In the genomic region with DNA sequence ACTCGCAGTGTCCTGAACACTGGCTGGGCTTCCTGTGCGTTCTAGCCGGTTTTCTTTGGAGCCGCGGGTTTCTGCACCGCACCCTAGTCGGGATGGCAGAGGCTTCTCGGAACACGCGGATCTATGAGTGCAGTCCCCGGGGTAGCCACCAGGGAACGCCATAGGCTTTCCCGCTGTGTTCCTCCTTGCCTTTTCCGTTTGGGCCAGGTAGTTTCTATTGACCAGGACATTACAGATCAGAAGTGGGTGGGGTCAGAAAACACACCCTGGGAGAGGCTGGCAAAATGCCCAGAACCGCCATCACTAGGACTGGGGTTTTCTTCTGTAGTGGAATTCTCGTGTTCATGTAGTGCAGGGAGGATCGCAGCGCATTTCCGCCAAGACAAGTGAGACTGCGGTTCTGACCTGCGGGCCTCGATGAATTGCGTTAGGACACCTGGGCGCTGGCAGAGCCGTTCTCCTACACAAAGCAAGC, we compare ENCODE assay signal across 8 cellular contexts.
DNase-seq lines count a peak whose midpoint lies in the region; ATAC-seq and TF ChIP-seq lines count a peak whose summit lies in the region.
"Not testable (repeated sequence)": the region's sequence is repeated elsewhere in the genome, so short reads cannot be mapped to it uniquely, and the experiment has no call there.

No MANE protein-coding gene starts in this region.

- H3K27me3 Mint-ChIP-seq in CD8-positive, alpha-beta memory T cell: peaks cover 16 to 25% of the 10 kb centered on the region in 2 donors
- not testable (repeated sequence) for H3K27me3 Mint-ChIP-seq in activated T-cell treated with anti-CD3 and anti-CD28 coated beads, Interleukin-2, amount 50 U/mL, for 4 hours (ENCODE audit: low read depth); chondrocyte (ENCODE audit: low read depth)
- H3K27me3 Mint-ChIP-seq in nephron (ENCODE audit: low read depth): peaks cover 78% of the 10 kb centered on the region
- H3K27me3 Mint-ChIP-seq in stimulated activated memory B cell treated with anti-CD40 and anti-IgM and Interleukin-4, amounts not matched to agents 10 μg/mL and 1 μg/mL and 100 μg/mL, for 72 hours: peaks cover 65% of the 10 kb centered on the region

- not testable (repeated sequence) for H3K27ac ChIP-seq in CD8-positive, alpha-beta memory T cell (ENCODE audit: low read depth, low read length); HUES6 (ENCODE audit: low read depth, low read length); RWPE1; right cardiac atrium (ENCODE audit: low read length)

- not testable (repeated sequence) for H3K9me3 ChIP-seq in CD8-positive, alpha-beta memory T cell (ENCODE audit: low read length); HUES6 (ENCODE audit: control insufficient read depth, insufficient read depth, low read depth, low read length); right cardiac atrium (ENCODE audit: control insufficient read depth, low read length)

- peak overlapping the region in 6 of 8 donors; percentile 9 to 87 (median 72) for H3K27ac Mint-ChIP-seq in CD8-positive, alpha-beta memory T cell
- H3K27ac Mint-ChIP-seq in chondrocyte (ENCODE audit: unreplicated experiment): peak overlapping the region; percentile 51
- H3K27ac Mint-ChIP-seq in nephron; stimulated activated memory B cell treated with anti-CD40 and anti-IgM and Interleukin-4, amounts not matched to agents 10 μg/mL and 1 μg/mL and 100 μg/mL, for 72 hours: not testable (repeated sequence)

- not testable (repeated sequence) for H3K36me3 Mint-ChIP-seq in CD8-positive, alpha-beta memory T cell; activated T-cell treated with anti-CD3 and anti-CD28 coated beads, Interleukin-2, amount 50 U/mL, for 4 hours (ENCODE audit: insufficient read depth); chondrocyte (ENCODE audit: low read depth); nephron (ENCODE audit: low read depth); stimulated activated memory B cell treated with anti-CD40 and anti-IgM and Interleukin-4, amounts not matched to agents 10 μg/mL and 1 μg/mL and 100 μg/mL, for 72 hours

- TF ChIP-seq CTCF in RWPE1 (conservative IDR thresholded peaks at IDR 0.05; ENCODE audit: low read depth): peak; percentile 16; the same call in 1 of the 2 replicates
- TF ChIP-seq CTCF in chondrocyte (IDR thresholded peaks at IDR 0.05): peak; percentile 72
- TF ChIP-seq CTCF in nephron (IDR thresholded peaks at IDR 0.05; ENCODE audit: unreplicated experiment in 3 of 3): peak; percentile 48 to 54 (median 50)

- 5% methylated on average over 25 of the region's 25 CpGs for WGBS in right cardiac atrium

- intact Hi-C loops in right cardiac atrium (cut with DNase I): not testable (repeated sequence)

- H3K9ac ChIP-seq in HUES6 (ENCODE audit: low read length): peak overlapping the region; percentile 41

- CTCF ChIA-PET in CD8-positive, alpha-beta memory T cell (lab: Charles Lee); RWPE1 (lab: Yijun Ruan, JAX): not testable (repeated sequence)

- peak; percentile 23 to 69 (median 46) for DNase-seq in CD8-positive, alpha-beta memory T cell
- DNase-seq in RWPE1 (ENCODE audit: low spot score); chondrocyte (ENCODE audit: low spot score): not testable (repeated sequence)
- peak; percentile 18 for DNase-seq in activated T-cell treated with anti-CD3 and anti-CD28 coated beads, Interleukin-2, amount 50 U/mL, for 4 hours
- DNase-seq in right cardiac atrium: peak; percentile 48 to 67 (median 60)

- POLR2A ChIA-PET in CD8-positive, alpha-beta memory T cell (lab: Charles Lee); RWPE1 (lab: Yijun Ruan, JAX; ENCODE audit: low non-redundant PET): not testable (repeated sequence)

- H3K36me3 ChIP-seq in CD8-positive, alpha-beta memory T cell (ENCODE audit: insufficient read depth, low read length); HUES6 (ENCODE audit: control insufficient read depth, insufficient read depth, low read length): not testable (repeated sequence)

- H3K4me1 Mint-ChIP-seq in CD8-positive, alpha-beta memory T cell: peaks cover 32 to 38% (median 33%) of the 10 kb centered on the region in 3 donors
- H3K4me1 Mint-ChIP-seq in activated T-cell treated with anti-CD3 and anti-CD28 coated beads, Interleukin-2, amount 50 U/mL, for 4 hours (ENCODE audit: low read depth): peaks cover 41% of the 10 kb centered on the region
- H3K4me1 Mint-ChIP-seq in chondrocyte (ENCODE audit: low read depth) (peaks cover 24% of the 10 kb centered on the region), nephron (peaks cover 12% of the 10 kb centered on the region)
- H3K4me1 Mint-ChIP-seq in stimulated activated memory B cell treated with anti-CD40 and anti-IgM and Interleukin-4, amounts not matched to agents 10 μg/mL and 1 μg/mL and 100 μg/mL, for 72 hours: peaks cover 26% of the 10 kb centered on the region

- H3K4me3 Mint-ChIP-seq in CD8-positive, alpha-beta memory T cell: peak overlapping the region; percentile 79 to 93 (median 88)
- H3K4me3 Mint-ChIP-seq in activated T-cell treated with anti-CD3 and anti-CD28 coated beads, Interleukin-2, amount 50 U/mL, for 4 hours: peak overlapping the region; percentile 76
- H3K4me3 Mint-ChIP-seq in chondrocyte (ENCODE audit: unreplicated experiment): peak overlapping the region; percentile 64
- H3K4me3 Mint-ChIP-seq in nephron: peak overlapping the region; percentile 77 to 83 (median 83)
- peak overlapping the region; percentile 77 for H3K4me3 Mint-ChIP-seq in stimulated activated memory B cell treated with anti-CD40 and anti-IgM and Interleukin-4, amounts not matched to agents 10 μg/mL and 1 μg/mL and 100 μg/mL, for 72 hours

- peaks cover 19% of the 10 kb centered on the region for H3K4me1 ChIP-seq in CD8-positive, alpha-beta memory T cell (ENCODE audit: insufficient read depth, low read length)
- H3K4me1 ChIP-seq in HUES6 (ENCODE audit: control insufficient read depth, insufficient read depth, low read length): peaks cover 13% of the 10 kb centered on the region; the same call in 1 of the 2 replicates
- H3K4me1 ChIP-seq in right cardiac atrium (ENCODE audit: control insufficient read depth, insufficient read depth, low read length): not testable (repeated sequence)

- H3K4me3 ChIP-seq in CD8-positive, alpha-beta memory T cell (ENCODE audit: low read length): peak overlapping the region; percentile 78
- H3K4me3 ChIP-seq in HUES6 (ENCODE audit: low read depth, low read length): peak overlapping the region; percentile 48
- H3K4me3 ChIP-seq in right cardiac atrium (ENCODE audit: low read length): peak overlapping the region; percentile 37

- not testable (repeated sequence) for H3K9me3 Mint-ChIP-seq in CD8-positive, alpha-beta memory T cell; activated T-cell treated with anti-CD3 and anti-CD28 coated beads, Interleukin-2, amount 50 U/mL, for 4 hours; chondrocyte (ENCODE audit: low read depth); nephron; stimulated activated memory B cell treated with anti-CD40 and anti-IgM and Interleukin-4, amounts not matched to agents 10 μg/mL and 1 μg/mL and 100 μg/mL, for 72 hours

- peak in 1 of 2 donors; percentile 5 for ATAC-seq in activated T-cell treated with anti-CD3 and anti-CD28 coated beads, Interleukin-2, amount 50 U/mL, for 4 hours
- ATAC-seq in right cardiac atrium; stimulated activated memory B cell treated with anti-CD40 and anti-IgM and Interleukin-4, amounts not matched to agents 10 μg/mL and 1 μg/mL and 100 μg/mL, for 72 hours: not testable (repeated sequence)

- not testable (repeated sequence) for H3K27me3 ChIP-seq in CD8-positive, alpha-beta memory T cell (ENCODE audit: insufficient read depth, low read length, poor library complexity, severe bottlenecking); HUES6 (ENCODE audit: control insufficient read depth, insufficient read depth, low read length); right cardiac atrium (ENCODE audit: control insufficient read depth, insufficient read depth)

Comparison
In these comparisons a context has a peak if more than half of its experiments do, and no peak if none do; other contexts are left out.
1. CTCF ChIP-seq: peak in every context shown above with its lines; median percentile 72 in chondrocyte; 50 in nephron; 16 in RWPE1.